In genomic region chr20:57612916-57613315, GRCh38 we compare ENCODE assay signal across 27 cellular contexts. TPM values are rescaled to one million over a fixed set of nuclear protein-coding genes. Genes with fewer than 3 reads are reported as not detected.
"Had no signal": no experiment of that assay in that cellular context is flagged by ENCODE, and none has a peak within 500 bp of the region (broad histone marks: within the 10 kb centered on the region; RNA-seq: fewer than 3 reads in every experiment).

No MANE protein-coding gene starts in this region.

- ATAC-seq: heart right ventricle; natural killer cell; stimulated activated naive CD8-positive, alpha-beta T cell treated with anti-CD3 and anti-CD28 coated beads, Interleukin-15, amount 100 ng/mL, for 72 hours; T-helper 17 cell had no signal

- H3K4me3 ChIP-seq: heart right ventricle, left ventricle myocardium inferior, tibial nerve had no signal

- FAIRE-seq: bronchial epithelial cell, urothelium cell line had no signal

- H3K27ac Mint-ChIP-seq: activated B cell treated with CpG ODN at 0.5 μM for 24 hours; activated CD4-positive, alpha-beta memory T cell treated with anti-CD3 and anti-CD28 coated beads for 36 hours; activated naive CD4-positive, alpha-beta T cell treated with anti-CD3 and anti-CD28 coated beads for 36 hours; activated T-helper 2 cell treated with anti-CD3 and anti-CD28 coated beads, Interferon-gamma antibody, Interleukin-2, Interleukin-4, amounts not matched to agents 10 μg/mL and 5 μg/mL and 100 μg/mL, durations not matched to agents 14 hours and 24 hours and 36 hours; natural killer cell; progenitor cell of endocrine pancreas; stimulated activated naive CD8-positive, alpha-beta T cell treated with anti-CD3 and anti-CD28 coated beads, Interleukin-15, amount 100 ng/mL, for 72 hours; T-helper 17 cell had no signal

- H3K9me3 ChIP-seq: heart right ventricle, left ventricle myocardium inferior, tibial nerve had no signal

- H3K4me1 ChIP-seq: left ventricle myocardium inferior had no signal

- H3K36me3 ChIP-seq: left ventricle myocardium inferior, tibial nerve had no signal

- H3K27ac ChIP-seq: heart right ventricle, left ventricle myocardium inferior, tibial nerve had no signal

- DNase-seq: activated B cell treated with CpG ODN at 0.5 μM for 24 hours; activated CD4-positive, alpha-beta memory T cell treated with anti-CD3 and anti-CD28 coated beads for 36 hours; activated CD4-positive, alpha-beta T cell treated with anti-CD3 and anti-CD28 coated beads for 48 hours; activated naive CD4-positive, alpha-beta T cell treated with anti-CD3 and anti-CD28 coated beads for 36 hours; activated T-cell treated with anti-CD3 and anti-CD28 coated beads, Interleukin-2, amount 50 U/mL, for 1 hour; amygdala; cerebellar nuclear complex; effector CD4-positive, alpha-beta T cell; erythroblast; foreskin fibroblast; heart right ventricle; kidney glomerular epithelial cell; left ventricle myocardium inferior; mammary epithelial cell; midbrain; natural killer cell; retina; stimulated activated CD4-positive, alpha-beta T cell treated with anti-CD3 and anti-CD28 coated beads, Interleukin-4, amount 100 ng/mL, for 4 hours; stimulated activated naive CD8-positive, alpha-beta T cell treated with anti-CD3 and anti-CD28 coated beads, Interleukin-15, amount 100 ng/mL, for 72 hours; T-helper 17 cell had no signal

- H3K9me3 Mint-ChIP-seq: activated B cell treated with CpG ODN at 0.5 μM for 24 hours; activated CD4-positive, alpha-beta memory T cell treated with anti-CD3 and anti-CD28 coated beads for 36 hours; activated naive CD4-positive, alpha-beta T cell treated with anti-CD3 and anti-CD28 coated beads for 36 hours; activated T-helper 2 cell treated with anti-CD3 and anti-CD28 coated beads, Interferon-gamma antibody, Interleukin-2, Interleukin-4, amounts not matched to agents 10 μg/mL and 5 μg/mL and 100 μg/mL, durations not matched to agents 14 hours and 24 hours and 36 hours; natural killer cell; stimulated activated naive CD8-positive, alpha-beta T cell treated with anti-CD3 and anti-CD28 coated beads, Interleukin-15, amount 100 ng/mL, for 72 hours had no signal

- H3K27me3 Mint-ChIP-seq: activated B cell treated with CpG ODN at 0.5 μM for 24 hours; stimulated activated naive CD8-positive, alpha-beta T cell treated with anti-CD3 and anti-CD28 coated beads, Interleukin-15, amount 100 ng/mL, for 72 hours; T-helper 17 cell had no signal

- H3K4me3 Mint-ChIP-seq: activated B cell treated with CpG ODN at 0.5 μM for 24 hours; activated CD4-positive, alpha-beta memory T cell treated with anti-CD3 and anti-CD28 coated beads for 36 hours; activated naive CD4-positive, alpha-beta T cell treated with anti-CD3 and anti-CD28 coated beads for 36 hours; natural killer cell; stimulated activated naive CD8-positive, alpha-beta T cell treated with anti-CD3 and anti-CD28 coated beads, Interleukin-15, amount 100 ng/mL, for 72 hours; T-helper 17 cell had no signal

RNA-seq across cellular contexts. Expression of gene ZBP1, which starts 7.3 kb away (rescaled TPM):
- total RNA-seq: bronchial epithelial cell, fibroblast of lung, left ventricle myocardium inferior, mammary epithelial cell, osteocyte, progenitor cell of endocrine pancreas had no signal
- polyA plus RNA-seq: fibroblast of lung, mammary epithelial cell had no signal

RNA-seq across cellular contexts. Expression of gene PCK1, which starts 52.0 kb away (rescaled TPM):
- total RNA-seq: activated B cell treated with CpG ODN at 0.5 μM for 24 hours; activated CD4-positive, alpha-beta memory T cell treated with anti-CD3 and anti-CD28 coated beads for 36 hours; activated naive CD4-positive, alpha-beta T cell treated with anti-CD3 and anti-CD28 coated beads for 36 hours; activated T-helper 2 cell treated with anti-CD3 and anti-CD28 coated beads, Interferon-gamma antibody, Interleukin-2, Interleukin-4, amounts not matched to agents 10 μg/mL and 5 μg/mL and 100 μg/mL, durations not matched to agents 14 hours and 24 hours and 36 hours; bronchial epithelial cell; mammary epithelial cell; natural killer cell; osteocyte; progenitor cell of endocrine pancreas; T-helper 17 cell had no signal
- polyA plus RNA-seq: fibroblast of lung, mammary epithelial cell had no signal
